ENCODE assay signal across 28 cellular contexts in genomic region chr3:40407611-40408010, GRCh38.
"Had no signal": no experiment of that assay in that cellular context is flagged by ENCODE, and none has a peak within 500 bp of the region (broad histone marks: within the 10 kb centered on the region; RNA-seq: fewer than 3 reads in every experiment).

No MANE protein-coding gene starts in this region.

- H3K9me3 ChIP-seq: stomach, suprapubic skin, testis, thoracic aorta, thyroid gland, tibial artery, tibial nerve, transverse colon, upper lobe of left lung, upper lobe of right lung, uterus, vagina had no signal

- H3K27me3 ChIP-seq: stomach, suprapubic skin, testis, thyroid gland, tibial artery, tibial nerve, transverse colon, upper lobe of left lung, upper lobe of right lung, uterus, vagina had no signal

- FAIRE-seq: urothelium cell line had no signal

- H3K4me3 Mint-ChIP-seq: stimulated activated effector memory CD8-positive, alpha-beta T cell treated with anti-CD3 and anti-CD28 coated beads, Interleukin-12 subunit alpha, Interleukin-12 subunit beta, amount 100 ng/mL, for 72 hours; stimulated activated memory B cell treated with anti-CD40 and anti-IgM and Interleukin-4, amounts not matched to agents 10 μg/mL and 1 μg/mL and 100 μg/mL, for 72 hours; stimulated activated naive B cell treated with anti-CD40 and anti-IgM and Interleukin-4, amounts not matched to agents 10 μg/mL and 1 μg/mL and 100 μg/mL, for 72 hours; stimulated activated naive CD8-positive, alpha-beta T cell treated with anti-CD3 and anti-CD28 coated beads, Interleukin-15, amount 100 ng/mL, for 72 hours; stimulated activated naive CD8-positive, alpha-beta T cell treated with anti-CD3 and anti-CD28 coated beads, Interleukin-15, Interleukin-2, amounts not matched to agents 100 ng/mL and 50 ng/mL, for 24 hours; type B pancreatic cell had no signal

- H3K27ac ChIP-seq: stomach, suprapubic skin, testis, thoracic aorta, thyroid gland, tibial artery, tibial nerve, transverse colon, upper lobe of left lung, upper lobe of right lung, uterus, vagina had no signal

- H3K27me3 Mint-ChIP-seq: stimulated activated memory B cell treated with anti-CD40 and anti-IgM and Interleukin-4, amounts not matched to agents 10 μg/mL and 1 μg/mL and 100 μg/mL, for 72 hours; stimulated activated naive CD8-positive, alpha-beta T cell treated with anti-CD3 and anti-CD28 coated beads, Interleukin-15, amount 100 ng/mL, for 72 hours; stimulated activated naive CD8-positive, alpha-beta T cell treated with anti-CD3 and anti-CD28 coated beads, Interleukin-15, Interleukin-2, amounts not matched to agents 100 ng/mL and 50 ng/mL, for 24 hours; type B pancreatic cell had no signal

- H3K9me3 Mint-ChIP-seq: stimulated activated effector memory CD8-positive, alpha-beta T cell treated with anti-CD3 and anti-CD28 coated beads, Interleukin-12 subunit alpha, Interleukin-12 subunit beta, amount 100 ng/mL, for 72 hours; stimulated activated memory B cell treated with anti-CD40 and anti-IgM and Interleukin-4, amounts not matched to agents 10 μg/mL and 1 μg/mL and 100 μg/mL, for 72 hours; stimulated activated naive B cell treated with anti-CD40 and anti-IgM and Interleukin-4, amounts not matched to agents 10 μg/mL and 1 μg/mL and 100 μg/mL, for 72 hours; stimulated activated naive CD8-positive, alpha-beta T cell treated with anti-CD3 and anti-CD28 coated beads, Interleukin-15, amount 100 ng/mL, for 72 hours; stimulated activated naive CD8-positive, alpha-beta T cell treated with anti-CD3 and anti-CD28 coated beads, Interleukin-15, Interleukin-2, amounts not matched to agents 100 ng/mL and 50 ng/mL, for 24 hours; type B pancreatic cell had no signal

- H3K4me1 Mint-ChIP-seq: stimulated activated effector memory CD8-positive, alpha-beta T cell treated with anti-CD3 and anti-CD28 coated beads, Interleukin-12 subunit alpha, Interleukin-12 subunit beta, amount 100 ng/mL, for 72 hours; stimulated activated memory B cell treated with anti-CD40 and anti-IgM and Interleukin-4, amounts not matched to agents 10 μg/mL and 1 μg/mL and 100 μg/mL, for 72 hours; stimulated activated naive B cell treated with anti-CD40 and anti-IgM and Interleukin-4, amounts not matched to agents 10 μg/mL and 1 μg/mL and 100 μg/mL, for 72 hours; stimulated activated naive CD8-positive, alpha-beta T cell treated with anti-CD3 and anti-CD28 coated beads, Interleukin-15, amount 100 ng/mL, for 72 hours had no signal

- ATAC-seq: stimulated activated effector memory CD8-positive, alpha-beta T cell treated with anti-CD3 and anti-CD28 coated beads, Interleukin-12 subunit alpha, Interleukin-12 subunit beta, amount 100 ng/mL, for 72 hours; stimulated activated memory B cell treated with anti-CD40 and anti-IgM and Interleukin-4, amounts not matched to agents 10 μg/mL and 1 μg/mL and 100 μg/mL, for 72 hours; stimulated activated naive B cell treated with anti-CD40 and anti-IgM and Interleukin-4, amounts not matched to agents 10 μg/mL and 1 μg/mL and 100 μg/mL, for 72 hours; stimulated activated naive CD8-positive, alpha-beta T cell treated with anti-CD3 and anti-CD28 coated beads, Interleukin-15, amount 100 ng/mL, for 72 hours; stimulated activated naive CD8-positive, alpha-beta T cell treated with anti-CD3 and anti-CD28 coated beads, Interleukin-15, Interleukin-2, amounts not matched to agents 100 U/mL and 50 U/mL, for 24 hours; upper lobe of right lung had no signal

- H3K4me3 ChIP-seq: stomach, suprapubic skin, testis, thoracic aorta, thyroid gland, tibial artery, tibial nerve, transverse colon, upper lobe of left lung, upper lobe of right lung, uterus, vagina had no signal

- H3K4me1 ChIP-seq: stomach, suprapubic skin, testis, thyroid gland, tibial artery, tibial nerve, transverse colon, upper lobe of left lung, upper lobe of right lung, uterus, vagina had no signal

- H3K36me3 Mint-ChIP-seq: stimulated activated effector memory CD8-positive, alpha-beta T cell treated with anti-CD3 and anti-CD28 coated beads, Interleukin-12 subunit alpha, Interleukin-12 subunit beta, amount 100 ng/mL, for 72 hours; type B pancreatic cell had no signal

- H3K36me3 ChIP-seq: stomach, suprapubic skin, thoracic aorta, thyroid gland, tibial artery, transverse colon, upper lobe of left lung, upper lobe of right lung, uterus, vagina had no signal

- DNase-seq: stimulated activated CD4-positive, alpha-beta T cell treated with anti-CD3 and anti-CD28 coated beads, Interleukin-2, amount 100 ng/mL, for 48 hours; stimulated activated CD4-positive, alpha-beta T cell treated with anti-CD3 and anti-CD28 coated beads, Interleukin-4, amount 100 ng/mL, for 1 hour; stimulated activated CD4-positive, alpha-beta T cell treated with anti-CD3 and anti-CD28 coated beads, Interleukin-4, amount 100 ng/mL, for 24 hours; stimulated activated CD4-positive, alpha-beta T cell treated with anti-CD3 and anti-CD28 coated beads, Interleukin-4, amount 100 ng/mL, for 4 hours; stimulated activated naive B cell treated with anti-CD40 and anti-IgM and Interleukin-4, amounts not matched to agents 10 μg/mL and 1 μg/mL and 100 μg/mL, for 72 hours; stimulated activated naive CD4-positive, alpha-beta T cell; stimulated activated naive CD4-positive, alpha-beta T cell treated with Interleukin-2 at 50 U/mL for 16 hours; stimulated activated naive CD8-positive, alpha-beta T cell treated with anti-CD3 and anti-CD28 coated beads, Interleukin-15, amount 100 ng/mL, for 72 hours; stimulated activated naive CD8-positive, alpha-beta T cell treated with anti-CD3 and anti-CD28 coated beads, Interleukin-15, Interleukin-2, amounts not matched to agents 100 U/mL and 50 U/mL, for 24 hours; stomach; substantia nigra; testis; thyroid gland; tibial artery; transverse colon; trophoblast cell; upper lobe of left lung; upper lobe of right lung; uterus had no signal

- H3K27ac Mint-ChIP-seq: stimulated activated effector memory CD8-positive, alpha-beta T cell treated with anti-CD3 and anti-CD28 coated beads, Interleukin-12 subunit alpha, Interleukin-12 subunit beta, amount 100 ng/mL, for 72 hours; stimulated activated memory B cell treated with anti-CD40 and anti-IgM and Interleukin-4, amounts not matched to agents 10 μg/mL and 1 μg/mL and 100 μg/mL, for 72 hours; stimulated activated naive B cell treated with anti-CD40 and anti-IgM and Interleukin-4, amounts not matched to agents 10 μg/mL and 1 μg/mL and 100 μg/mL, for 72 hours; stimulated activated naive CD8-positive, alpha-beta T cell treated with anti-CD3 and anti-CD28 coated beads, Interleukin-15, amount 100 ng/mL, for 72 hours; stimulated activated naive CD8-positive, alpha-beta T cell treated with anti-CD3 and anti-CD28 coated beads, Interleukin-15, Interleukin-2, amounts not matched to agents 100 ng/mL and 50 ng/mL, for 24 hours; type B pancreatic cell had no signal
